In the genomic region with DNA sequence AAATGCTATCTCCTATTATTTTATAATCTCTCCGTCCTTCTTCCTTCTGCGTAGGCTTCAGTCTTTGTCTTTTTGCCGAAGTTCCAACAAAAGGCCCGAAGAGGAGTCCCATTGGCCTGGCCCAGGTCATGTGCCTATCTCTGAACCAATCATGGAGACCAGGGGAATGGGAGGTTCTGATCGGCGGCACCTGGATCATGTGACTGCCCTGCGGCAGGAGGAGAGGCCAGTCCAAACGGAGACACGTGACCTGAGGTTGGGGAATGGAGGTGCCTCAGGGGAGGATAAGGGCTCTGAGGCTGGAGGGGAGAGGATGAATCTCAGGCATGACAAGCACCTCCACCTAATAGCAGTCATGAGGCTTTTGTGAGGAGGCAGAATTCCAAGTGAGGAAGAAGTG, we compare ENCODE assay signal across 1 cellular context.
TF ChIP-seq lines count a peak whose summit lies in the region.

No MANE protein-coding gene starts in this region.

TF ChIP-seq in GM23338, 12 proteins besides CTCF, POLR2A, EP300 and RAD21 (continued from another document):
- TF ChIP-seq REST (IDR thresholded peaks at IDR 0.05; ENCODE audit: unreplicated experiment): no peak
